Comparison of ENCODE assay signal across 31 cellular contexts in genomic region chr4:80233390-80233789, GRCh38. TPM values are rescaled to one million over a fixed set of nuclear protein-coding genes. Genes with fewer than 3 reads are reported as not detected.
"Had no signal": no experiment of that assay in that cellular context is flagged by ENCODE, and none has a peak within 500 bp of the region (broad histone marks: within the 10 kb centered on the region; RNA-seq: fewer than 3 reads in every experiment).

No MANE protein-coding gene starts in this region.

- H3K4me1 ChIP-seq: adrenal gland had no signal

- H3K4me3 Mint-ChIP-seq: activated CD4-positive, alpha-beta T cell treated with anti-CD3 and anti-CD28 coated beads for 36 hours; activated CD4-positive, alpha-beta T cell treated with anti-CD3 and anti-CD28 coated beads, Interleukin-2, amount 10 ng/mL, durations not matched to agents 7 days and 5 days; activated CD8-positive, alpha-beta T cell treated with anti-CD3 and anti-CD28 coated beads, Interleukin-2, amount 10 ng/mL, durations not matched to agents 7 days and 5 days; activated naive CD4-positive, alpha-beta T cell treated with anti-CD3 and anti-CD28 coated beads for 36 hours; activated T-cell treated with anti-CD3 and anti-CD28 coated beads, Interleukin-2, amount 50 U/mL, for 4 hours; activated T-helper 1 cell treated with anti-CD3 and anti-CD28 coated beads, Interleukin-12 subunit alpha, Interleukin-12 subunit beta, Interleukin-2, Interleukin-4 antibody, amounts not matched to agents 30 ng/mL and 10 ng/mL and 1 ng/mL, durations not matched to agents 14 hours and 24 hours and 36 hours; T-helper 1 cell treated with Interleukin-12 subunit alpha and Interleukin-12 subunit beta and Interleukin-4 antibody, amounts not matched to agents 30 μg/mL and 1 μg/mL, for 36 hours; T-helper 2 cell treated with Interferon-gamma antibody and Interleukin-4, amounts not matched to agents 5 μg/mL and 100 μg/mL, for 36 hours; WTC11 had no signal

- H3K36me3 ChIP-seq: adrenal gland, brain microvascular endothelial cell, MG63 had no signal

- DNase-seq: activated CD4-positive, alpha-beta T cell treated with anti-CD3 and anti-CD28 coated beads for 36 hours; activated CD4-positive, alpha-beta T cell treated with anti-CD3 and anti-CD28 coated beads, Interleukin-2, amount 10 ng/mL, durations not matched to agents 7 days and 5 days; activated CD4-positive, alpha-beta T cell treated with anti-CD3 and anti-CD28 coated beads, Interleukin-2, amount 50 U/mL, for 48 hours; activated CD8-positive, alpha-beta T cell treated with anti-CD3 and anti-CD28 coated beads, Interleukin-2, amount 10 ng/mL, durations not matched to agents 7 days and 5 days; activated gamma-delta T cell treated with Interleukin-2 at 50 U/mL for 16 hours; activated naive CD4-positive, alpha-beta T cell treated with anti-CD3 and anti-CD28 coated beads for 36 hours; activated T-cell treated with anti-CD3 and anti-CD28 coated beads, Interleukin-2, amount 50 U/mL, for 4 hours; adrenal gland; brain microvascular endothelial cell; central memory CD4-positive, alpha-beta T cell; MG63; NCI-H1048; NCI-H1105 treated with DMSO at 0.1 percent for 48 hours; NCI-H1436; NCI-H1694; NCI-H1930; NCI-H2081 treated with DMSO at 0.1 percent for 48 hours; NCI-H226; NCI-H446 treated with DMSO at 0.1 percent for 48 hours; NCI-H524; NCI-H69; SIG-M5 had no signal

- H3K27ac ChIP-seq: adrenal gland, brain microvascular endothelial cell, RWPE1 had no signal

- H3K4me3 ChIP-seq: adrenal gland had no signal

- H3K36me3 Mint-ChIP-seq: activated naive CD4-positive, alpha-beta T cell treated with anti-CD3 and anti-CD28 coated beads, Interleukin-2, amount 50 U/mL, for 72 hours; WTC11 had no signal

- H3K4me1 Mint-ChIP-seq: activated CD4-positive, alpha-beta T cell treated with anti-CD3 and anti-CD28 coated beads for 36 hours; activated CD4-positive, alpha-beta T cell treated with anti-CD3 and anti-CD28 coated beads, Interleukin-2, amount 10 ng/mL, durations not matched to agents 7 days and 5 days; WTC11 had no signal

- H3K27me3 ChIP-seq: brain microvascular endothelial cell, MG63 had no signal

- H3K9me3 ChIP-seq: adrenal gland, MG63 had no signal

- H3K27ac Mint-ChIP-seq: activated CD4-positive, alpha-beta T cell treated with anti-CD3 and anti-CD28 coated beads for 36 hours; activated CD4-positive, alpha-beta T cell treated with anti-CD3 and anti-CD28 coated beads, Interleukin-2, amount 10 ng/mL, durations not matched to agents 7 days and 5 days; activated CD8-positive, alpha-beta T cell treated with anti-CD3 and anti-CD28 coated beads, Interleukin-2, amount 10 ng/mL, durations not matched to agents 7 days and 5 days; activated naive CD4-positive, alpha-beta T cell treated with anti-CD3 and anti-CD28 coated beads for 36 hours; activated naive CD4-positive, alpha-beta T cell treated with anti-CD3 and anti-CD28 coated beads, Interleukin-2, amount 50 U/mL, for 72 hours; activated T-helper 1 cell treated with anti-CD3 and anti-CD28 coated beads, Interleukin-12 subunit alpha, Interleukin-12 subunit beta, Interleukin-2, Interleukin-4 antibody, amounts not matched to agents 30 ng/mL and 10 ng/mL and 1 ng/mL, durations not matched to agents 14 hours and 24 hours and 36 hours; T-helper 1 cell treated with Interleukin-12 subunit alpha and Interleukin-12 subunit beta and Interleukin-4 antibody, amounts not matched to agents 30 μg/mL and 1 μg/mL, for 36 hours; T-helper 2 cell treated with Interferon-gamma antibody and Interleukin-4, amounts not matched to agents 5 μg/mL and 100 μg/mL, for 36 hours; WTC11 had no signal

- H3K9me3 Mint-ChIP-seq: activated CD4-positive, alpha-beta T cell treated with anti-CD3 and anti-CD28 coated beads, Interleukin-2, amount 10 ng/mL, durations not matched to agents 7 days and 5 days; activated naive CD4-positive, alpha-beta T cell treated with anti-CD3 and anti-CD28 coated beads for 36 hours; activated naive CD4-positive, alpha-beta T cell treated with anti-CD3 and anti-CD28 coated beads, Interleukin-2, amount 50 U/mL, for 72 hours; activated T-cell treated with anti-CD3 and anti-CD28 coated beads, Interleukin-2, amount 50 U/mL, for 4 hours; activated T-helper 1 cell treated with anti-CD3 and anti-CD28 coated beads, Interleukin-12 subunit alpha, Interleukin-12 subunit beta, Interleukin-2, Interleukin-4 antibody, amounts not matched to agents 30 ng/mL and 10 ng/mL and 1 ng/mL, durations not matched to agents 14 hours and 24 hours and 36 hours; T-helper 1 cell treated with Interleukin-12 subunit alpha and Interleukin-12 subunit beta and Interleukin-4 antibody, amounts not matched to agents 30 μg/mL and 1 μg/mL, for 36 hours; T-helper 2 cell treated with Interferon-gamma antibody and Interleukin-4, amounts not matched to agents 5 μg/mL and 100 μg/mL, for 36 hours; WTC11 had no signal

- ATAC-seq: activated CD4-positive, alpha-beta T cell treated with anti-CD3 and anti-CD28 coated beads for 36 hours; activated CD4-positive, CD25-positive, alpha-beta regulatory T cell treated with anti-CD3 and anti-CD28 coated beads, Interleukin-2, amount 50 U/mL, for 24 hours; activated CD8-positive, alpha-beta T cell treated with anti-CD3 and anti-CD28 coated beads, Interleukin-2, amount 10 ng/mL, durations not matched to agents 7 days and 5 days; activated naive CD4-positive, alpha-beta T cell treated with anti-CD3 and anti-CD28 coated beads, Interleukin-2, amount 50 U/mL, for 72 hours; activated T-cell treated with anti-CD3 and anti-CD28 coated beads, Interleukin-2, amount 50 U/mL, for 4 hours; Panc1; Right ventricle myocardium inferior; WTC11 had no signal

RNA-seq across cellular contexts. Expression of gene FGF5, which starts 33.1 kb away (rescaled TPM):
- total RNA-seq: activated CD4-positive, alpha-beta T cell treated with anti-CD3 and anti-CD28 coated beads for 36 hours; activated CD4-positive, alpha-beta T cell treated with anti-CD3 and anti-CD28 coated beads, Interleukin-2, amount 10 ng/mL, durations not matched to agents 7 days and 5 days; activated CD8-positive, alpha-beta T cell treated with anti-CD3 and anti-CD28 coated beads, Interleukin-2, amount 10 ng/mL, durations not matched to agents 7 days and 5 days; activated naive CD4-positive, alpha-beta T cell treated with anti-CD3 and anti-CD28 coated beads for 36 hours; activated naive CD4-positive, alpha-beta T cell treated with anti-CD3 and anti-CD28 coated beads, Interleukin-2, amount 50 U/mL, for 72 hours; activated T-cell treated with anti-CD3 and anti-CD28 coated beads, Interleukin-2, amount 50 U/mL, for 4 hours; activated T-helper 1 cell treated with anti-CD3 and anti-CD28 coated beads, Interleukin-12 subunit alpha, Interleukin-12 subunit beta, Interleukin-2, Interleukin-4 antibody, amounts not matched to agents 30 ng/mL and 10 ng/mL and 1 ng/mL, durations not matched to agents 14 hours and 24 hours and 36 hours; adrenal gland; WTC11 had no signal
- polyA plus RNA-seq: adrenal gland had no signal

RNA-seq across cellular contexts. Expression of gene PRDM8, which starts 36.1 kb away (rescaled TPM):
- total RNA-seq: WTC11 had no signal
